In genomic region chr5:35035929-35036328, GRCh38 we compare ENCODE assay signal across 7 cellular contexts. TPM values are rescaled to one million over a fixed set of nuclear protein-coding genes. Genes with fewer than 3 reads are reported as not detected.
"Had no signal": no experiment of that assay in that cellular context is flagged by ENCODE, and none has a peak within 500 bp of the region (broad histone marks: within the 10 kb centered on the region; RNA-seq: fewer than 3 reads in every experiment).

No MANE protein-coding gene starts in this region.

RNA-seq across cellular contexts. Expression of gene AGXT2, which starts 11.8 kb away (rescaled TPM):
- total RNA-seq: GM23248, GM23338, H1, H4, H7, H9, HFFc6 had no signal
- polyA plus RNA-seq: GM23248, GM23338, H1 had no signal
